ENCODE assay signal across 1 cellular context in the genomic region with DNA sequence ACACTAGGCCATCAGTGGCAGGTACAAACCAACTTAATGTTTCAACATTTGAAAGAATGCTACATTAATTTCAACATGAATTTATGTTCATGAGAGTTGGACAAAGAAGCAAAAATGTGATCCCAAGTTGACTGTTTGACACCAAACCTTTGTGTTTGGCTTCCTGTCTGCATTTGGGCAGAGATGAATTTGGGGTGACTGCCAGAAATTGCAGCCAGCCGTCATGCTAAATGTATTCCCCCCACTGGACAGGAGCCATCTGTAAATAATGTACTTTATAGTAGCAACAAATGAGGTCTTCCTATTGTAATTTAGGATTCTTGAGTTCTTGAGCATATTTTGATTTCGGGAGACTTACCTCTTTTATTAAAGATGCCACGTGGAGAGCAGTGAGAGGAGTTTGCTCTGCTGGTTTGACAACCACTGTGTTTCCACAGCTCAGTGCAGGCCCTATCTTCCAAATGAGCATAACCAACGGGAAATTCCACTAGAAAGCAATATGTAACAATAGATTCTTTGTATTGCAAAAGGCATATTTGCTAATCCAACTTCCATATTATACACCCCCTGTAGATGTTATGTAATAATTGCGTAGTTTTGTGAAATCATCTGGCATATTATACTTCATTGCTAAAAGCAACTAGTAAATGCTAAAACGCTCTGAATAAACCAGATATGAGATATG.
TF ChIP-seq lines count a peak whose summit lies in the region.

No MANE protein-coding gene starts in this region.

TF ChIP-seq in HepG2, 621 proteins besides CTCF, POLR2A, EP300 and RAD21 (continued from another document and continues in another):
- TF ChIP-seq MTF2 (CRISPR knock-in tag; IDR thresholded peaks at IDR 0.05; ENCODE audit: borderline replicate concordance) (no peak), ZBTB7A (CRISPR knock-in tag; IDR thresholded peaks at IDR 0.05) (no peak), ZNF207 (IDR thresholded peaks at IDR 0.05; ENCODE audit: borderline replicate concordance) (no peak), ZC3H4 (CRISPR knock-in tag; IDR thresholded peaks at IDR 0.05; ENCODE audit: borderline replicate concordance) (no peak), ZZZ3 (CRISPR knock-in tag; IDR thresholded peaks at IDR 0.05; ENCODE audit: borderline replicate concordance) (no peak), ZNF552 (CRISPR knock-in tag; IDR thresholded peaks at IDR 0.05; ENCODE audit: borderline replicate concordance) (no peak), ZFX (CRISPR knock-in tag; IDR thresholded peaks at IDR 0.05; ENCODE audit: low read depth) (no peak), ZNF3 (CRISPR knock-in tag; IDR thresholded peaks at IDR 0.05) (no peak), TBX2 (CRISPR knock-in tag; IDR thresholded peaks at IDR 0.05; ENCODE audit: borderline replicate concordance) (no peak), RARA (CRISPR knock-in tag; IDR thresholded peaks at IDR 0.05) (no peak), ZNF747 (CRISPR knock-in tag; IDR thresholded peaks at IDR 0.05; ENCODE audit: borderline replicate concordance) (no peak), YEATS4 (CRISPR knock-in tag; IDR thresholded peaks at IDR 0.05; ENCODE audit: borderline replicate concordance) (no peak), SMAD1 (CRISPR knock-in tag; IDR thresholded peaks at IDR 0.05; ENCODE audit: borderline replicate concordance, low read depth) (no peak), SNAPC2 (CRISPR knock-in tag; IDR thresholded peaks at IDR 0.05) (no peak), ZNF232 (CRISPR knock-in tag; IDR thresholded peaks at IDR 0.05; ENCODE audit: borderline replicate concordance) (no peak), U2AF2 (IDR thresholded peaks at IDR 0.05; ENCODE audit: low read depth, low read length) (no peak), HNRNPK (IDR thresholded peaks at IDR 0.05; ENCODE audit: low read depth, low read length, poor library complexity, severe bottlenecking) (no peak), SAP130 (CRISPR knock-in tag; IDR thresholded peaks at IDR 0.05; ENCODE audit: low read depth) (peak; percentile 30), FOXA1 (IDR thresholded peaks at IDR 0.05) (no peak), FOXA1 (CRISPR knock-in tag; IDR thresholded peaks at IDR 0.05) (no peak), MIXL1 (CRISPR knock-in tag; IDR thresholded peaks at IDR 0.05) (no peak), HNRNPL (IDR thresholded peaks at IDR 0.05; ENCODE audit: low read depth, low read length) (no peak), ESRRA (CRISPR knock-in tag; IDR thresholded peaks at IDR 0.05; ENCODE audit: low read depth) (no peak), CCAR2 (optimal IDR thresholded peaks at IDR 0.05; ENCODE audit: low read depth, low read length) (no peak), RFX1 (IDR thresholded peaks at IDR 0.05) (no peak), ZNF569 (CRISPR knock-in tag; IDR thresholded peaks at IDR 0.05; ENCODE audit: borderline replicate concordance) (no peak), ZNF235 (CRISPR knock-in tag; IDR thresholded peaks at IDR 0.05; ENCODE audit: borderline replicate concordance) (no peak), ZNF296 (CRISPR knock-in tag; conservative IDR thresholded peaks at IDR 0.05) (no peak), ZKSCAN8 (CRISPR knock-in tag; IDR thresholded peaks at IDR 0.05; ENCODE audit: borderline replicate concordance) (no peak)
- TF ChIP-seq, protein P1, sequence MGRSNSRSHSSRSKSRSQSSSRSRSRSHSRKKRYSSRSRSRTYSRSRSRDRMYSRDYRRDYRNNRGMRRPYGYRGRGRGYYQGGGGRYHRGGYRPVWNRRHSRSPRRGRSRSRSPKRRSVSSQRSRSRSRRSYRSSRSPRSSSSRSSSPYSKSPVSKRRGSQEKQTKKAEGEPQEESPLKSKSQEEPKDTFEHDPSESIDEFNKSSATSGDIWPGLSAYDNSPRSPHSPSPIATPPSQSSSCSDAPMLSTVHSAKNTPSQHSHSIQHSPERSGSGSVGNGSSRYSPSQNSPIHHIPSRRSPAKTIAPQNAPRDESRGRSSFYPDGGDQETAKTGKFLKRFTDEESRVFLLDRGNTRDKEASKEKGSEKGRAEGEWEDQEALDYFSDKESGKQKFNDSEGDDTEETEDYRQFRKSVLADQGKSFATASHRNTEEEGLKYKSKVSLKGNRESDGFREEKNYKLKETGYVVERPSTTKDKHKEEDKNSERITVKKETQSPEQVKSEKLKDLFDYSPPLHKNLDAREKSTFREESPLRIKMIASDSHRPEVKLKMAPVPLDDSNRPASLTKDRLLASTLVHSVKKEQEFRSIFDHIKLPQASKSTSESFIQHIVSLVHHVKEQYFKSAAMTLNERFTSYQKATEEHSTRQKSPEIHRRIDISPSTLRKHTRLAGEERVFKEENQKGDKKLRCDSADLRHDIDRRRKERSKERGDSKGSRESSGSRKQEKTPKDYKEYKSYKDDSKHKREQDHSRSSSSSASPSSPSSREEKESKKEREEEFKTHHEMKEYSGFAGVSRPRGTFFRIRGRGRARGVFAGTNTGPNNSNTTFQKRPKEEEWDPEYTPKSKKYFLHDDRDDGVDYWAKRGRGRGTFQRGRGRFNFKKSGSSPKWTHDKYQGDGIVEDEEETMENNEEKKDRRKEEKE (IDR thresholded peaks at IDR 0.05), result no peak
- TF ChIP-seq, protein P2, sequence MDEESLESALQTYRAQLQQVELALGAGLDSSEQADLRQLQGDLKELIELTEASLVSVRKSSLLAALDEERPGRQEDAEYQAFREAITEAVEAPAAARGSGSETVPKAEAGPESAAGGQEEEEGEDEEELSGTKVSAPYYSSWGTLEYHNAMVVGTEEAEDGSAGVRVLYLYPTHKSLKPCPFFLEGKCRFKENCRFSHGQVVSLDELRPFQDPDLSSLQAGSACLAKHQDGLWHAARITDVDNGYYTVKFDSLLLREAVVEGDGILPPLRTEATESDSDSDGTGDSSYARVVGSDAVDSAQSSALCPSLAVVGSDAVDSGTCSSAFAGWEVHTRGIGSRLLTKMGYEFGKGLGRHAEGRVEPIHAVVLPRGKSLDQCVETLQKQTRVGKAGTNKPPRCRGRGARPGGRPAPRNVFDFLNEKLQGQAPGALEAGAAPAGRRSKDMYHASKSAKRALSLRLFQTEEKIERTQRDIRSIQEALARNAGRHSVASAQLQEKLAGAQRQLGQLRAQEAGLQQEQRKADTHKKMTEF (CRISPR knock-in tag; IDR thresholded peaks at IDR 0.05), result peak; percentile 29; the same call in 1 of the 2 replicates
- TF ChIP-seq, protein P3, sequence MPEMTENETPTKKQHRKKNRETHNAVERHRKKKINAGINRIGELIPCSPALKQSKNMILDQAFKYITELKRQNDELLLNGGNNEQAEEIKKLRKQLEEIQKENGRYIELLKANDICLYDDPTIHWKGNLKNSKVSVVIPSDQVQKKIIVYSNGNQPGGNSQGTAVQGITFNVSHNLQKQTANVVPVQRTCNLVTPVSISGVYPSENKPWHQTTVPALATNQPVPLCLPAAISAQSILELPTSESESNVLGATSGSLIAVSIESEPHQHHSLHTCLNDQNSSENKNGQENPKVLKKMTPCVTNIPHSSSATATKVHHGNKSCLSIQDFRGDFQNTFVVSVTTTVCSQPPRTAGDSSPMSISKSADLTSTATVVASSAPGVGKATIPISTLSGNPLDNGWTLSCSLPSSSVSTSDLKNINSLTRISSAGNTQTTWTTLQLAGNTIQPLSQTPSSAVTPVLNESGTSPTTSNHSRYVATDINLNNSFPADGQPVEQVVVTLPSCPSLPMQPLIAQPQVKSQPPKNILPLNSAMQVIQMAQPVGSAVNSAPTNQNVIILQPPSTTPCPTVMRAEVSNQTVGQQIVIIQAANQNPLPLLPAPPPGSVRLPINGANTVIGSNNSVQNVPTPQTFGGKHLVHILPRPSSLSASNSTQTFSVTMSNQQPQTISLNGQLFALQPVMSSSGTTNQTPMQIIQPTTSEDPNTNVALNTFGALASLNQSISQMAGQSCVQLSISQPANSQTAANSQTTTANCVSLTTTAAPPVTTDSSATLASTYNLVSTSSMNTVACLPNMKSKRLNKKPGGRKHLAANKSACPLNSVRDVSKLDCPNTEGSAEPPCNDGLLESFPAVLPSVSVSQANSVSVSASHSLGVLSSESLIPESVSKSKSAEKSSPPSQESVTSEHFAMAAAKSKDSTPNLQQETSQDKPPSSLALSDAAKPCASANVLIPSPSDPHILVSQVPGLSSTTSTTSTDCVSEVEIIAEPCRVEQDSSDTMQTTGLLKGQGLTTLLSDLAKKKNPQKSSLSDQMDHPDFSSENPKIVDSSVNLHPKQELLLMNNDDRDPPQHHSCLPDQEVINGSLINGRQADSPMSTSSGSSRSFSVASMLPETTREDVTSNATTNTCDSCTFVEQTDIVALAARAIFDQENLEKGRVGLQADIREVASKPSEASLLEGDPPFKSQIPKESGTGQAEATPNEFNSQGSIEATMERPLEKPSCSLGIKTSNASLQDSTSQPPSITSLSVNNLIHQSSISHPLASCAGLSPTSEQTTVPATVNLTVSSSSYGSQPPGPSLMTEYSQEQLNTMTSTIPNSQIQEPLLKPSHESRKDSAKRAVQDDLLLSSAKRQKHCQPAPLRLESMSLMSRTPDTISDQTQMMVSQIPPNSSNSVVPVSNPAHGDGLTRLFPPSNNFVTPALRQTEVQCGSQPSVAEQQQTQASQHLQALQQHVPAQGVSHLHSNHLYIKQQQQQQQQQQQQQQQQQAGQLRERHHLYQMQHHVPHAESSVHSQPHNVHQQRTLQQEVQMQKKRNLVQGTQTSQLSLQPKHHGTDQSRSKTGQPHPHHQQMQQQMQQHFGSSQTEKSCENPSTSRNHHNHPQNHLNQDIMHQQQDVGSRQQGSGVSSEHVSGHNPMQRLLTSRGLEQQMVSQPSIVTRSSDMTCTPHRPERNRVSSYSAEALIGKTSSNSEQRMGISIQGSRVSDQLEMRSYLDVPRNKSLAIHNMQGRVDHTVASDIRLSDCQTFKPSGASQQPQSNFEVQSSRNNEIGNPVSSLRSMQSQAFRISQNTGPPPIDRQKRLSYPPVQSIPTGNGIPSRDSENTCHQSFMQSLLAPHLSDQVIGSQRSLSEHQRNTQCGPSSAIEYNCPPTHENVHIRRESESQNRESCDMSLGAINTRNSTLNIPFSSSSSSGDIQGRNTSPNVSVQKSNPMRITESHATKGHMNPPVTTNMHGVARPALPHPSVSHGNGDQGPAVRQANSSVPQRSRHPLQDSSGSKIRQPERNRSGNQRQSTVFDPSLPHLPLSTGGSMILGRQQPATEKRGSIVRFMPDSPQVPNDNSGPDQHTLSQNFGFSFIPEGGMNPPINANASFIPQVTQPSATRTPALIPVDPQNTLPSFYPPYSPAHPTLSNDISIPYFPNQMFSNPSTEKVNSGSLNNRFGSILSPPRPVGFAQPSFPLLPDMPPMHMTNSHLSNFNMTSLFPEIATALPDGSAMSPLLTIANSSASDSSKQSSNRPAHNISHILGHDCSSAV (CRISPR knock-in tag; IDR thresholded peaks at IDR 0.05; ENCODE audit: borderline replicate concordance), result no peak
- TF ChIP-seq, protein P4, sequence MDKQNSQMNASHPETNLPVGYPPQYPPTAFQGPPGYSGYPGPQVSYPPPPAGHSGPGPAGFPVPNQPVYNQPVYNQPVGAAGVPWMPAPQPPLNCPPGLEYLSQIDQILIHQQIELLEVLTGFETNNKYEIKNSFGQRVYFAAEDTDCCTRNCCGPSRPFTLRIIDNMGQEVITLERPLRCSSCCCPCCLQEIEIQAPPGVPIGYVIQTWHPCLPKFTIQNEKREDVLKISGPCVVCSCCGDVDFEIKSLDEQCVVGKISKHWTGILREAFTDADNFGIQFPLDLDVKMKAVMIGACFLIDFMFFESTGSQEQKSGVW (CRISPR knock-in tag; IDR thresholded peaks at IDR 0.05; ENCODE audit: borderline replicate concordance), result no peak
- TF ChIP-seq, protein P5, sequence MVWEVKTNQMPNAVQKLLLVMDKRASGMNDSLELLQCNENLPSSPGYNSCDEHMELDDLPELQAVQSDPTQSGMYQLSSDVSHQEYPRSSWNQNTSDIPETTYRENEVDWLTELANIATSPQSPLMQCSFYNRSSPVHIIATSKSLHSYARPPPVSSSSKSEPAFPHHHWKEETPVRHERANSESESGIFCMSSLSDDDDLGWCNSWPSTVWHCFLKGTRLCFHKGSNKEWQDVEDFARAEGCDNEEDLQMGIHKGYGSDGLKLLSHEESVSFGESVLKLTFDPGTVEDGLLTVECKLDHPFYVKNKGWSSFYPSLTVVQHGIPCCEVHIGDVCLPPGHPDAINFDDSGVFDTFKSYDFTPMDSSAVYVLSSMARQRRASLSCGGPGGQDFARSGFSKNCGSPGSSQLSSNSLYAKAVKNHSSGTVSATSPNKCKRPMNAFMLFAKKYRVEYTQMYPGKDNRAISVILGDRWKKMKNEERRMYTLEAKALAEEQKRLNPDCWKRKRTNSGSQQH (CRISPR knock-in tag; IDR thresholded peaks at IDR 0.05; ENCODE audit: low read depth), result no peak
- TF ChIP-seq, protein P6, sequence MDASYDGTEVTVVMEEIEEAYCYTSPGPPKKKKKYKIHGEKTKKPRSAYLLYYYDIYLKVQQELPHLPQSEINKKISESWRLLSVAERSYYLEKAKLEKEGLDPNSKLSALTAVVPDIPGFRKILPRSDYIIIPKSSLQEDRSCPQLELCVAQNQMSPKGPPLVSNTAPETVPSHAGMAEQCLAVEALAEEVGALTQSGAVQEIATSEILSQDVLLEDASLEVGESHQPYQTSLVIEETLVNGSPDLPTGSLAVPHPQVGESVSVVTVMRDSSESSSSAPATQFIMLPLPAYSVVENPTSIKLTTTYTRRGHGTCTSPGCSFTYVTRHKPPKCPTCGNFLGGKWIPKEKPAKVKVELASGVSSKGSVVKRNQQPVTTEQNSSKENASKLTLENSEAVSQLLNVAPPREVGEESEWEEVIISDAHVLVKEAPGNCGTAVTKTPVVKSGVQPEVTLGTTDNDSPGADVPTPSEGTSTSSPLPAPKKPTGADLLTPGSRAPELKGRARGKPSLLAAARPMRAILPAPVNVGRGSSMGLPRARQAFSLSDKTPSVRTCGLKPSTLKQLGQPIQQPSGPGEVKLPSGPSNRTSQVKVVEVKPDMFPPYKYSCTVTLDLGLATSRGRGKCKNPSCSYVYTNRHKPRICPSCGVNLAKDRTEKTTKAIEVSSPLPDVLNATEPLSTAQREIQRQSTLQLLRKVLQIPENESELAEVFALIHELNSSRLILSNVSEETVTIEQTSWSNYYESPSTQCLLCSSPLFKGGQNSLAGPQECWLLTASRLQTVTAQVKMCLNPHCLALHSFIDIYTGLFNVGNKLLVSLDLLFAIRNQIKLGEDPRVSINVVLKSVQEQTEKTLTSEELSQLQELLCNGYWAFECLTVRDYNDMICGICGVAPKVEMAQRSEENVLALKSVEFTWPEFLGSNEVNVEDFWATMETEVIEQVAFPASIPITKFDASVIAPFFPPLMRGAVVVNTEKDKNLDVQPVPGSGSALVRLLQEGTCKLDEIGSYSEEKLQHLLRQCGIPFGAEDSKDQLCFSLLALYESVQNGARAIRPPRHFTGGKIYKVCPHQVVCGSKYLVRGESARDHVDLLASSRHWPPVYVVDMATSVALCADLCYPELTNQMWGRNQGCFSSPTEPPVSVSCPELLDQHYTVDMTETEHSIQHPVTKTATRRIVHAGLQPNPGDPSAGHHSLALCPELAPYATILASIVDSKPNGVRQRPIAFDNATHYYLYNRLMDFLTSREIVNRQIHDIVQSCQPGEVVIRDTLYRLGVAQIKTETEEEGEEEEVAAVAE (CRISPR knock-in tag; IDR thresholded peaks at IDR 0.05; ENCODE audit: borderline replicate concordance), result no peak
- TF ChIP-seq, protein P7, sequence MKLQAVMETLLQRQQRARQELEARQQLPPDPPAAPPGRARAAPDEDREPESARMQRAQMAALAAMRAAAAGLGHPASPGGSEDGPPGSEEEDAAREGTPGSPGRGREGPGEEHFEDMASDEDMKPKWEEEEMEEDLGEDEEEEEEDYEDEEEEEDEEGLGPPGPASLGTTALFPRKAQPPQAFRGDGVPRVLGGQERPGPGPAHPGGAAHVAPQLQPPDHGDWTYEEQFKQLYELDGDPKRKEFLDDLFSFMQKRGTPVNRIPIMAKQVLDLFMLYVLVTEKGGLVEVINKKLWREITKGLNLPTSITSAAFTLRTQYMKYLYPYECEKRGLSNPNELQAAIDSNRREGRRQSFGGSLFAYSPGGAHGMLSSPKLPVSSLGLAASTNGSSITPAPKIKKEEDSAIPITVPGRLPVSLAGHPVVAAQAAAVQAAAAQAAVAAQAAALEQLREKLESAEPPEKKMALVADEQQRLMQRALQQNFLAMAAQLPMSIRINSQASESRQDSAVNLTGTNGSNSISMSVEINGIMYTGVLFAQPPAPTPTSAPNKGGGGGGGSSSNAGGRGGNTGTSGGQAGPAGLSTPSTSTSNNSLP (IDR thresholded peaks at IDR 0.05; ENCODE audit: low read depth, low read length), result peak; percentile 64
